8 cellular contexts compared by ENCODE assay signal in genomic region chr22:50274311-50274710, GRCh38. TPM values are rescaled to one million over a fixed set of nuclear protein-coding genes. Genes with fewer than 3 reads are reported as not detected.
A peak's percentile ranks its signal among the peaks of the same experiment; 100 is the strongest.
DNase-seq lines count a peak whose midpoint lies in the region; ATAC-seq and TF ChIP-seq lines count a peak whose summit lies in the region.

No MANE protein-coding gene starts in this region.

- H3K79me2 ChIP-seq in smooth muscle cell (ENCODE audit: low read depth) = no peaks in the 10 kb centered on the region

- DNase-seq in activated CD8-positive, alpha-beta memory T cell treated with anti-CD3 and anti-CD28 coated beads, Interleukin-2, amount 10 ng/mL, durations not matched to agents 7 days and 5 days = peak; percentile 70
- DNase-seq in activated CD8-positive, alpha-beta memory T cell treated with anti-CD3 and anti-CD28 coated beads for 24 hours = no peak
- DNase-seq in NCI-H1694 treated with DMSO at 0.1 percent for 48 hours (lab: John Stamatoyannopoulos, UW) (peak; percentile 74), head of caudate nucleus (peak in 38 of 42 donors; percentile 43 to 83 (median 63)), smooth muscle cell (lab: John Stamatoyannopoulos, UW; ENCODE audit: unreplicated experiment) (no peak), ecto neural progenitor cell (ENCODE audit: low spot score) (no peak)
- DNase-seq in activated T-cell treated with anti-CD3 and anti-CD28 coated beads, Interleukin-2, amount 50 U/mL, for 1 hour = peak; percentile 40

- no peak overlapping the region for H2AFZ ChIP-seq in smooth muscle cell (ENCODE audit: low read depth)

- H4K20me1 ChIP-seq in smooth muscle cell (ENCODE audit: low read depth) = peaks cover 78% of the 10 kb centered on the region

- no peaks in the 10 kb centered on the region for H3K9me3 ChIP-seq in smooth muscle cell (replicated peaks; ENCODE audit: low read depth)

- H3K36me3 Mint-ChIP-seq in activated CD8-positive, alpha-beta memory T cell treated with anti-CD3 and anti-CD28 coated beads, Interleukin-2, amount 10 ng/mL, durations not matched to agents 7 days and 5 days = no peaks in the 10 kb centered on the region

- H3F3A ChIP-seq in smooth muscle cell (ENCODE audit: low read depth) = peaks cover 18% of the 10 kb centered on the region

- intact Hi-C loops in head of caudate nucleus (cut with DNase I) = no loop called here

- H3K4me1 Mint-ChIP-seq in activated CD8-positive, alpha-beta memory T cell treated with anti-CD3 and anti-CD28 coated beads, Interleukin-2, amount 10 ng/mL, durations not matched to agents 7 days and 5 days = peaks cover 11% of the 10 kb centered on the region

- peak; percentile 26 for TF ChIP-seq CTCF in smooth muscle cell (IDR thresholded peaks at IDR 0.05; ENCODE audit: borderline replicate concordance, insufficient read depth, poor library complexity, severe bottlenecking)

- no peak overlapping the region for H3K9ac ChIP-seq in smooth muscle cell (ENCODE audit: low read depth)

- no peaks in the 10 kb centered on the region for H3K27me3 ChIP-seq in smooth muscle cell (ENCODE audit: low read depth)

- H3K27me3 Mint-ChIP-seq in activated CD8-positive, alpha-beta memory T cell treated with anti-CD3 and anti-CD28 coated beads, Interleukin-2, amount 10 ng/mL, durations not matched to agents 7 days and 5 days = peaks cover 5% of the 10 kb centered on the region

- 88% methylated on average over 3 of the region's 7 CpGs for WGBS in smooth muscle cell (ENCODE audit: low lambda C conversion rate)

- no peak overlapping the region for H3K4me3 ChIP-seq in smooth muscle cell

- H3K4me2 ChIP-seq in smooth muscle cell = no peak overlapping the region

- CTCF ChIA-PET in activated CD8-positive, alpha-beta memory T cell treated with anti-CD3 and anti-CD28 coated beads, Interleukin-2, amount 10 ng/mL, durations not matched to agents 7 days and 5 days (lab: Charles Lee) = interaction anchor here (0.7 to 6.3 kb wide), 6 partner anchors 23 to 346 kb away, joined by 3 to 105 read pairs (median 8); partner anchors contain the start of genes DENND6B and HDAC10

- no peak for ATAC-seq in activated CD8-positive, alpha-beta memory T cell treated with anti-CD3 and anti-CD28 coated beads, Interleukin-2, amount 10 ng/mL, durations not matched to agents 7 days and 5 days
- no peak for ATAC-seq in GM19455 (IDR thresholded peaks at IDR 0.05; ENCODE audit: unreplicated experiment)

- peaks cover 23% of the 10 kb centered on the region for H3K4me1 ChIP-seq in smooth muscle cell (ENCODE audit: low read depth)

- H3K4me3 Mint-ChIP-seq in activated CD8-positive, alpha-beta memory T cell treated with anti-CD3 and anti-CD28 coated beads, Interleukin-2, amount 10 ng/mL, durations not matched to agents 7 days and 5 days = no peak overlapping the region

- H3K9me3 Mint-ChIP-seq in activated CD8-positive, alpha-beta memory T cell treated with anti-CD3 and anti-CD28 coated beads, Interleukin-2, amount 10 ng/mL, durations not matched to agents 7 days and 5 days (ENCODE audit: low read depth) = no peaks in the 10 kb centered on the region

- no peak overlapping the region for H3K27ac ChIP-seq in smooth muscle cell (ENCODE audit: low read depth)

- H3K36me3 ChIP-seq in smooth muscle cell (ENCODE audit: low read depth) = no peaks in the 10 kb centered on the region

- no peak overlapping the region for H3K27ac Mint-ChIP-seq in activated CD8-positive, alpha-beta memory T cell treated with anti-CD3 and anti-CD28 coated beads, Interleukin-2, amount 10 ng/mL, durations not matched to agents 7 days and 5 days

RNA-seq across cellular contexts. Expression of gene MAPK11, which starts 4.1 kb away (rescaled TPM):
- total RNA-seq in activated CD8-positive, alpha-beta memory T cell treated with anti-CD3 and anti-CD28 coated beads, Interleukin-2, amount 10 ng/mL, durations not matched to agents 7 days and 5 days = 10 to 100 TPM; 16.5 to 18.5 TPM
- 2.8 and 4.2 TPM in 2 replicates for total RNA-seq in smooth muscle cell
- 0.65 and 1.4 TPM in 2 replicates for polyA plus RNA-seq in smooth muscle cell

RNA-seq across cellular contexts. Expression of gene MAPK12, which starts 12.8 kb away (rescaled TPM):
- total RNA-seq in activated CD8-positive, alpha-beta memory T cell treated with anti-CD3 and anti-CD28 coated beads, Interleukin-2, amount 10 ng/mL, durations not matched to agents 7 days and 5 days = 10 to 100 TPM; 13.9 to 15.8 TPM
- total RNA-seq in smooth muscle cell = 9.5 and 14.9 TPM in 2 replicates
- polyA plus RNA-seq in smooth muscle cell = 26.2 and 27.8 TPM in 2 replicates

RNA-seq across cellular contexts. Expression of gene HDAC10, which starts 23.2 kb away (rescaled TPM):
- 10 to 100 TPM; 75.2 to 96.3 TPM for total RNA-seq in activated CD8-positive, alpha-beta memory T cell treated with anti-CD3 and anti-CD28 coated beads, Interleukin-2, amount 10 ng/mL, durations not matched to agents 7 days and 5 days
- total RNA-seq in smooth muscle cell = 5.1 and 9.5 TPM in 2 replicates
- 12.8 and 15.7 TPM in 2 replicates for polyA plus RNA-seq in smooth muscle cell

RNA-seq across cellular contexts. Expression of gene TUBGCP6, which starts 29.5 kb away (rescaled TPM):
- total RNA-seq in activated CD8-positive, alpha-beta memory T cell treated with anti-CD3 and anti-CD28 coated beads, Interleukin-2, amount 10 ng/mL, durations not matched to agents 7 days and 5 days = 10 to 100 TPM; 60.9 to 72.0 TPM
- 10.0 and 10.6 TPM in 2 replicates for total RNA-seq in smooth muscle cell
- 22.7 and 26.0 TPM in 2 replicates for polyA plus RNA-seq in smooth muscle cell

RNA-seq across cellular contexts. Expression of gene PLXNB2, which starts 33.1 kb away (rescaled TPM):
- total RNA-seq in activated CD8-positive, alpha-beta memory T cell treated with anti-CD3 and anti-CD28 coated beads, Interleukin-2, amount 10 ng/mL, durations not matched to agents 7 days and 5 days = 10 to 100 TPM; 23.4 to 26.6 TPM
- 183 and 195 TPM in 2 replicates for total RNA-seq in smooth muscle cell
- 210 and 249 TPM in 2 replicates for polyA plus RNA-seq in smooth muscle cell

Comparison
In these comparisons a context has a peak if more than half of its experiments do, and no peak if none do; other contexts are left out.
1. DNase-seq: peak in activated CD8-positive, alpha-beta memory T cell treated with anti-CD3 and anti-CD28 coated beads, Interleukin-2, amount 10 ng/mL, durations not matched to agents 7 days and 5 days (single experiment), NCI-H1694 treated with DMSO at 0.1 percent for 48 hours (single experiment), activated T-cell treated with anti-CD3 and anti-CD28 coated beads, Interleukin-2, amount 50 U/mL, for 1 hour (single experiment) and head of caudate nucleus (38 of 42); none in activated CD8-positive, alpha-beta memory T cell treated with anti-CD3 and anti-CD28 coated beads for 24 hours (single experiment), smooth muscle cell (single experiment) and ecto neural progenitor cell (single experiment).